In the genomic region with DNA sequence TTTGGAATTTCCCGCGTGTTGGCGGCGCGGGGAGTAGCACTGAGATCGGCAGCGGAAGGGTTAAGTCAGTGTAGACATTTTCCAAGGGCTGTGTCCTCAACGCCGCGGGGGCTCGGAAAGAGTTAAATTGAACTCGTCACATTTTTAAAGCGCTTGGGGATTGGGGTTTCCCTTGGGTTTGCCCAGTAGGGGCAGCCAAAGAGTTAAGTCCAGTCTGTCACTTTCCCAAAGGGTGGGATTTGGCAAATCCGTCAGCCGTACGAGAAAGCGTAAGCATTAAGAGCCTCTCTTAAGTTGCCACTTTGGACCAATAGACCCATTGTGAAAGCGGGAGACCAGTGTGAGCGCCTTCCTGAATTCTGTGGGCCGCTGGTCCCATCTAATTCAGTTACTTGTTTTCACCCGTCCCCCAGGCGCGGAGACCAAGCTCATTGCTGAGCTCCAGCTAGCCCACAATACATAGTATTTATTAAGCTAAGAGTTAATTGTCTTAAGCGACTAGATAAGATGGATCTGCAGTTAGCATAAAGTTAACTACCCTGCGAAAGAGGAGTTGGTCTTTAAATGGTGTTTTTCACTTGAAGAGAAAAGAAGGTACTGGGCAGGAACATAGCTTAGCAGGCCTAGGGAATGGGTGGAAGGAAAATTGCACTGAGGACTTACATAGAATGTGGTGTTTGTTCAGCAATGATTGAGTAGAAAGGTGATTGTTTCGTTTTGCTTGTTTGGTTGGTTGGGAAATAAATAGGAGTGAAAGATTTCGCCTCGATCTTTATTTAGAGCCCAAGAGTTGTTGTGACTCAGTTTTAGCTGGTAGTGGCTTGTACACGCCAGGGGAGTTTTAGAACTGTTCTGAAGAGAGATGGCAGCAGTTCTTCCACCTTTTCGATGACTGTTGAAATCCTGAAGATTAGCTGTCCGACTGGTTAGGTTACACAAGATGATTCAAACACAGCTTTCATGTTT, we compare ENCODE assay signal across 8 cellular contexts.
DNase-seq lines count a peak whose midpoint lies in the region; ATAC-seq and TF ChIP-seq lines count a peak whose summit lies in the region.

No MANE protein-coding gene starts in this region.

- H3K4me3 ChIP-seq in foreskin fibroblast (ENCODE audit: low read depth in 1 of 2, low read length in 2 of 2): peak overlapping the region; percentile 90 to 100

- H3K27ac Mint-ChIP-seq in nephron: peak overlapping the region; percentile 21 to 67 (median 42)

- H3K27me3 Mint-ChIP-seq in nephron (ENCODE audit: low read depth): no peaks in the 10 kb centered on the region

- no peaks in the 10 kb centered on the region for H3K9me3 Mint-ChIP-seq in nephron

- peaks cover 25% of the 10 kb centered on the region for H3K4me1 Mint-ChIP-seq in nephron

- ATAC-seq in HG02588 (IDR thresholded peaks at IDR 0.05; ENCODE audit: unreplicated experiment): peak; percentile 12

- peaks cover 3% of the 10 kb centered on the region for H3K36me3 Mint-ChIP-seq in nephron (ENCODE audit: low read depth)

- DNase-seq in DMS 273 (lab: John Stamatoyannopoulos, UW; ENCODE audit: unreplicated experiment): peak; percentile 52
- no peak for DNase-seq in DMS 273 treated with DMSO at 0.1 percent for 48 hours (lab: John Stamatoyannopoulos, UW)
- DNase-seq in NCI-H69 (lab: John Stamatoyannopoulos, UW): peak; percentile 27
- peak; percentile 1 for DNase-seq in activated gamma-delta T cell treated with anti-CD3 and anti-CD28 coated beads, Interleukin-2, amount 50 U/mL, for 16 hours (ENCODE audit: low read depth)
- DNase-seq in foreskin fibroblast: peak; percentile 41 to 67
- DNase-seq in DMS153 (lab: John Stamatoyannopoulos, UW): no peak

- peak overlapping the region; percentile 89 to 97 (median 95) for H3K4me3 Mint-ChIP-seq in nephron

- no peak for TF ChIP-seq CTCF in foreskin fibroblast (IDR thresholded peaks at IDR 0.05; ENCODE audit: low read depth, low read length)
- TF ChIP-seq CTCF in nephron (IDR thresholded peaks at IDR 0.05; ENCODE audit: unreplicated experiment in 3 of 3): no peak

Comparison
In these comparisons a context has a peak if more than half of its experiments do, and no peak if none do; other contexts are left out.
1. DNase-seq: peak in DMS 273 (single experiment), NCI-H69 (single experiment), activated gamma-delta T cell treated with anti-CD3 and anti-CD28 coated beads, Interleukin-2, amount 50 U/mL, for 16 hours (single experiment) and foreskin fibroblast (2 of 2); none in DMS 273 treated with DMSO at 0.1 percent for 48 hours (single experiment) and DMS153 (single experiment).